ENCODE assay signal across 12 cellular contexts in the genomic region with DNA sequence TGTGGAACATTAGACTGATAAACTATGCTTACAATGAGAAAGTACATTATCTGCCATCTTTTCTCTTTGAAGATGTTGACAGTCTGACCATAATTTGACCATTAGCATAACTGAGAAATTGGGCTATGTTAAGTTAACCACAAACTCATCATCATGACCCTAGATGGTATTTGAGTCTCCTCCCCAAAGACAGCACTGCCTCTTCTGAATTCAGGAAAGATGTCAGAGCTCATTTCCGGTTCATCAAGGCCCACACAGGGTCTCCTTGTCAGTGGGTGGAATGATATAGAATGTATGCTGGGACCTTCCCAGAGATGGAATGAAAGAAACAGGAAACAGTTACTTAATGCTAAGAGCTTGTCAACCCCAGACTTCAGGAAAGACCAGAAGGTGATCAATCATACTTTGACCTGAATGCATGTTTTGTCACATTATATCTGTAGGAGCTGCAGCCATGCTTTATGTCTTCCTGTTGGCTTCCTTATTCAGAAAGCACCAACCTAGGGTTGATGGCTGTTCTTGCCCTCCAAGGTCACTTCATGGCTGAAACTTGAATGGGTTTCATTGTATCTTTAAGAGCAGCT.
DNase-seq lines count a peak whose midpoint lies in the region; ATAC-seq and TF ChIP-seq lines count a peak whose summit lies in the region.
"Had no signal": no experiment of that assay in that cellular context is flagged by ENCODE, and none has a peak within 500 bp of the region (broad histone marks: within the 10 kb centered on the region; RNA-seq: fewer than 3 reads in every experiment).

No MANE protein-coding gene starts in this region.

- peaks cover 18% of the 10 kb centered on the region for H3K4me1 Mint-ChIP-seq in WTC11

- H3K27me3 Mint-ChIP-seq in WTC11 (ENCODE audit: low read depth) = no peaks in the 10 kb centered on the region; the same call in 1 of the 2 replicates

- POLR2A ChIA-PET in A673 (lab: Charles Lee; ENCODE audit: low non-redundant PET) = interaction anchor here (0.6 to 1.3 kb wide), 4 partner anchors 11 to 326 kb away, joined by 3 read pairs; no protein-coding TSS in a partner anchor
- POLR2A ChIA-PET in WTC11 (lab: Charles Lee) = no interaction called here

- TF ChIP-seq CTCF in A673 (conservative IDR thresholded peaks at IDR 0.05; ENCODE audit: low read depth, low read length) (no peak), WTC11 (IDR thresholded peaks at IDR 0.05) (no peak)

- no peak overlapping the region for H3K4me3 Mint-ChIP-seq in WTC11

- no TSS peak for BruUV-seq in A673 (replicated peaks; lab: Mats Ljungman, UMichigan)

- no peaks in the 10 kb centered on the region for H3K9me3 ChIP-seq in A673 (ENCODE audit: low read depth, low read length, poor library complexity, severe bottlenecking)
- H3K9me3 ChIP-seq: heart left ventricle had no signal

- no peaks in the 10 kb centered on the region for H3K36me3 ChIP-seq in A673 (ENCODE audit: insufficient read depth, low read length, poor library complexity, severe bottlenecking)
- H3K36me3 ChIP-seq: brain microvascular endothelial cell, heart left ventricle had no signal

- peak overlapping the region; percentile 98 for H3K27ac ChIP-seq in A673 (ENCODE audit: low read depth, low read length, poor library complexity, severe bottlenecking)
- H3K27ac ChIP-seq: brain microvascular endothelial cell, parathyroid adenoma had no signal

- H3K9me3 Mint-ChIP-seq in WTC11 = no peaks in the 10 kb centered on the region

- peak overlapping the region; percentile 3 for H3K4me3 ChIP-seq in A673 (ENCODE audit: low read depth, low read length, poor library complexity, severe bottlenecking)
- H3K4me3 ChIP-seq: heart left ventricle had no signal

- no peaks in the 10 kb centered on the region for H3K27me3 ChIP-seq in A673 (replicated peaks; ENCODE audit: insufficient read depth, low read depth, low read length, poor library complexity)
- H3K27me3 ChIP-seq: brain microvascular endothelial cell, heart left ventricle had no signal

- peaks cover 67% of the 10 kb centered on the region for H3K4me1 ChIP-seq in A673 (ENCODE audit: insufficient read depth, low read length, poor library complexity, severe bottlenecking)
- H3K4me1 ChIP-seq: parathyroid adenoma had no signal

- ATAC-seq in GM19467 (IDR thresholded peaks at IDR 0.05; ENCODE audit: unreplicated experiment) (peak; percentile 39), WTC11 (no peak), GM18519 (IDR thresholded peaks at IDR 0.05; ENCODE audit: low FRiP score, unreplicated experiment) (no peak)

- CTCF ChIA-PET in A673 (lab: Charles Lee) (interaction anchor here (0.6 to 1.2 kb wide), 3 partner anchors 41 to 174 kb away, joined by 3 to 10 read pairs (median 4); no protein-coding TSS in a partner anchor), WTC11 (lab: Charles Lee) (no interaction called here)

- no peaks in the 10 kb centered on the region for H3K36me3 Mint-ChIP-seq in WTC11

- no peak overlapping the region for H3K27ac Mint-ChIP-seq in WTC11

- intact Hi-C loops in A673 (cut with micrococcal nuclease; ENCODE audit: unreplicated experiment) = loop anchor here (2.0 kb wide), 1 partner anchor 33 kb away; no protein-coding TSS in a partner anchor

- DNase-seq in A673 (ENCODE audit: low spot score) (peak; percentile 99), M059J (ENCODE audit: low read depth) (peak; percentile 74), iris pigment epithelial cell (ENCODE audit: low read depth) (peak; percentile 50), SHP77 treated with DMSO at 0.1 percent for 48 hours (lab: John Stamatoyannopoulos, UW) (no peak), WTC11 (ENCODE audit: low spot score) (no peak)
- DNase-seq in activated naive CD4-positive, alpha-beta T cell (lab: John Stamatoyannopoulos, UW) = no peak
- DNase-seq: activated CD4-positive, alpha-beta T cell treated with anti-CD3 and anti-CD28 coated beads, Interleukin-2, amount 50 U/mL, for 48 hours; brain microvascular endothelial cell had no signal

TF ChIP-seq in WTC11, 78 proteins besides CTCF, POLR2A, EP300 and RAD21 (continues in another document):
- TF ChIP-seq TCF7 (CRISPR knock-in tag; IDR thresholded peaks at IDR 0.05; ENCODE audit: low read depth) (no peak), ATF1 (CRISPR knock-in tag; IDR thresholded peaks at IDR 0.05) (no peak), SP1 (CRISPR knock-in tag; conservative IDR thresholded peaks at IDR 0.05) (no peak), CREB1 (CRISPR knock-in tag; IDR thresholded peaks at IDR 0.05) (no peak), ELF4 (CRISPR knock-in tag; IDR thresholded peaks at IDR 0.05; ENCODE audit: low read depth) (no peak), TEAD1 (CRISPR knock-in tag; IDR thresholded peaks at IDR 0.05) (no peak)
- TF ChIP-seq, protein P1, sequence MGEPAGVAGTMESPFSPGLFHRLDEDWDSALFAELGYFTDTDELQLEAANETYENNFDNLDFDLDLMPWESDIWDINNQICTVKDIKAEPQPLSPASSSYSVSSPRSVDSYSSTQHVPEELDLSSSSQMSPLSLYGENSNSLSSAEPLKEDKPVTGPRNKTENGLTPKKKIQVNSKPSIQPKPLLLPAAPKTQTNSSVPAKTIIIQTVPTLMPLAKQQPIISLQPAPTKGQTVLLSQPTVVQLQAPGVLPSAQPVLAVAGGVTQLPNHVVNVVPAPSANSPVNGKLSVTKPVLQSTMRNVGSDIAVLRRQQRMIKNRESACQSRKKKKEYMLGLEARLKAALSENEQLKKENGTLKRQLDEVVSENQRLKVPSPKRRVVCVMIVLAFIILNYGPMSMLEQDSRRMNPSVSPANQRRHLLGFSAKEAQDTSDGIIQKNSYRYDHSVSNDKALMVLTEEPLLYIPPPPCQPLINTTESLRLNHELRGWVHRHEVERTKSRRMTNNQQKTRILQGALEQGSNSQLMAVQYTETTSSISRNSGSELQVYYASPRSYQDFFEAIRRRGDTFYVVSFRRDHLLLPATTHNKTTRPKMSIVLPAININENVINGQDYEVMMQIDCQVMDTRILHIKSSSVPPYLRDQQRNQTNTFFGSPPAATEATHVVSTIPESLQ (CRISPR knock-in tag; IDR thresholded peaks at IDR 0.05) = no peak
- TF ChIP-seq, protein P2, sequence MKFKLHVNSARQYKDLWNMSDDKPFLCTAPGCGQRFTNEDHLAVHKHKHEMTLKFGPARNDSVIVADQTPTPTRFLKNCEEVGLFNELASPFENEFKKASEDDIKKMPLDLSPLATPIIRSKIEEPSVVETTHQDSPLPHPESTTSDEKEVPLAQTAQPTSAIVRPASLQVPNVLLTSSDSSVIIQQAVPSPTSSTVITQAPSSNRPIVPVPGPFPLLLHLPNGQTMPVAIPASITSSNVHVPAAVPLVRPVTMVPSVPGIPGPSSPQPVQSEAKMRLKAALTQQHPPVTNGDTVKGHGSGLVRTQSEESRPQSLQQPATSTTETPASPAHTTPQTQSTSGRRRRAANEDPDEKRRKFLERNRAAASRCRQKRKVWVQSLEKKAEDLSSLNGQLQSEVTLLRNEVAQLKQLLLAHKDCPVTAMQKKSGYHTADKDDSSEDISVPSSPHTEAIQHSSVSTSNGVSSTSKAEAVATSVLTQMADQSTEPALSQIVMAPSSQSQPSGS (CRISPR knock-in tag; IDR thresholded peaks at IDR 0.05; ENCODE audit: borderline replicate concordance, low read depth) = no peak
- TF ChIP-seq, protein P3, sequence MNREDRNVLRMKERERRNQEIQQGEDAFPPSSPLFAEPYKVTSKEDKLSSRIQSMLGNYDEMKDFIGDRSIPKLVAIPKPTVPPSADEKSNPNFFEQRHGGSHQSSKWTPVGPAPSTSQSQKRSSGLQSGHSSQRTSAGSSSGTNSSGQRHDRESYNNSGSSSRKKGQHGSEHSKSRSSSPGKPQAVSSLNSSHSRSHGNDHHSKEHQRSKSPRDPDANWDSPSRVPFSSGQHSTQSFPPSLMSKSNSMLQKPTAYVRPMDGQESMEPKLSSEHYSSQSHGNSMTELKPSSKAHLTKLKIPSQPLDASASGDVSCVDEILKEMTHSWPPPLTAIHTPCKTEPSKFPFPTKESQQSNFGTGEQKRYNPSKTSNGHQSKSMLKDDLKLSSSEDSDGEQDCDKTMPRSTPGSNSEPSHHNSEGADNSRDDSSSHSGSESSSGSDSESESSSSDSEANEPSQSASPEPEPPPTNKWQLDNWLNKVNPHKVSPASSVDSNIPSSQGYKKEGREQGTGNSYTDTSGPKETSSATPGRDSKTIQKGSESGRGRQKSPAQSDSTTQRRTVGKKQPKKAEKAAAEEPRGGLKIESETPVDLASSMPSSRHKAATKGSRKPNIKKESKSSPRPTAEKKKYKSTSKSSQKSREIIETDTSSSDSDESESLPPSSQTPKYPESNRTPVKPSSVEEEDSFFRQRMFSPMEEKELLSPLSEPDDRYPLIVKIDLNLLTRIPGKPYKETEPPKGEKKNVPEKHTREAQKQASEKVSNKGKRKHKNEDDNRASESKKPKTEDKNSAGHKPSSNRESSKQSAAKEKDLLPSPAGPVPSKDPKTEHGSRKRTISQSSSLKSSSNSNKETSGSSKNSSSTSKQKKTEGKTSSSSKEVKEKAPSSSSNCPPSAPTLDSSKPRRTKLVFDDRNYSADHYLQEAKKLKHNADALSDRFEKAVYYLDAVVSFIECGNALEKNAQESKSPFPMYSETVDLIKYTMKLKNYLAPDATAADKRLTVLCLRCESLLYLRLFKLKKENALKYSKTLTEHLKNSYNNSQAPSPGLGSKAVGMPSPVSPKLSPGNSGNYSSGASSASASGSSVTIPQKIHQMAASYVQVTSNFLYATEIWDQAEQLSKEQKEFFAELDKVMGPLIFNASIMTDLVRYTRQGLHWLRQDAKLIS (CRISPR knock-in tag; IDR thresholded peaks at IDR 0.05; ENCODE audit: borderline replicate concordance) = no peak

Comparison
In these comparisons a context has a peak if more than half of its experiments do, and no peak if none do; other contexts are left out.
1. DNase-seq: peak in A673 (single experiment), M059J (single experiment) and iris pigment epithelial cell (single experiment); none in SHP77 treated with DMSO at 0.1 percent for 48 hours (single experiment), WTC11 (single experiment) and activated naive CD4-positive, alpha-beta T cell (0 of 4).